Comparison of ENCODE assay signal across 8 cellular contexts in genomic region chrX:118644378-118644777, GRCh38.
DNase-seq lines count a peak whose midpoint lies in the region; ATAC-seq and TF ChIP-seq lines count a peak whose summit lies in the region.

No MANE protein-coding gene starts in this region.

- H4K91ac ChIP-seq in H9 (ENCODE audit: insufficient read length, low read depth, low read length), result no peak overlapping the region

- no peaks in the 10 kb centered on the region for H3K27me3 Mint-ChIP-seq in H9 (ENCODE audit: low read depth)
- no peaks in the 10 kb centered on the region for H3K27me3 Mint-ChIP-seq in naive thymus-derived CD8-positive, alpha-beta T cell

- intact Hi-C loops in tibial artery (cut with DNase I; ENCODE audit: low total_unique reads), result no loop called here

- no peak overlapping the region for H3T11ph ChIP-seq in H9 (ENCODE audit: low read length)

- no peak overlapping the region for H4K8ac ChIP-seq in H9 (replicated peaks; ENCODE audit: insufficient read length, low read depth, low read length)

- TF ChIP-seq CTCF in H9 (conservative IDR thresholded peaks at IDR 0.05), result peak; percentile 43; the same call in 2 of the 3 replicates
- TF ChIP-seq CTCF in foreskin fibroblast (IDR thresholded peaks at IDR 0.05; ENCODE audit: low read depth, low read length), result no peak
- peak; percentile 25 to 38 for TF ChIP-seq CTCF in tibial artery (IDR thresholded peaks at IDR 0.05)

- H3K14ac ChIP-seq in H9 (ENCODE audit: insufficient read depth, low read length), result no peak overlapping the region

- H3K27me3 ChIP-seq in H9 (ENCODE audit: insufficient read depth, low read length), result no peaks in the 10 kb centered on the region
- H3K27me3 ChIP-seq in tibial artery, result no peaks in the 10 kb centered on the region

- no peaks in the 10 kb centered on the region for H3K4me1 Mint-ChIP-seq in H9
- peaks cover 0 to 2% (median 0%) of the 10 kb centered on the region in 4 donors for H3K4me1 Mint-ChIP-seq in naive thymus-derived CD8-positive, alpha-beta T cell

- H3K23me2 ChIP-seq in H9 (ENCODE audit: insufficient read length, low read depth, low read length, poor library complexity, severe bottlenecking), result no peaks in the 10 kb centered on the region

- no peak overlapping the region for H2AK5ac ChIP-seq in H9 (ENCODE audit: insufficient read length, low read length)

- no peaks in the 10 kb centered on the region for H3K36me3 Mint-ChIP-seq in H9 (ENCODE audit: insufficient read depth in 1 of 3, low read depth in 3 of 3)
- H3K36me3 Mint-ChIP-seq in naive thymus-derived CD8-positive, alpha-beta T cell, result peaks cover 0 to 63% (median 5%) of the 10 kb centered on the region in 3 donors

- no peak overlapping the region for H3K18ac ChIP-seq in H9 (ENCODE audit: insufficient read length, low read depth, low read length)

- H2AFZ ChIP-seq in H9 (ENCODE audit: low read length), result no peak overlapping the region

- no peak overlapping the region for H4K5ac ChIP-seq in H9 (ENCODE audit: insufficient read length, low read depth, low read length)

- no peak overlapping the region for H2BK120ac ChIP-seq in H9 (ENCODE audit: low read depth, low read length, poor library complexity, severe bottlenecking)

- no peaks in the 10 kb centered on the region for H3K79me2 ChIP-seq in H9 (ENCODE audit: insufficient read depth, low read length)

- peaks cover 0 to 47% of the 10 kb centered on the region in 2 experiments; a peak in 2 of 5 replicates for H3K9me3 Mint-ChIP-seq in H9
- H3K9me3 Mint-ChIP-seq in naive thymus-derived CD8-positive, alpha-beta T cell, result no peaks in the 10 kb centered on the region

- DNase-seq in ACHN (peak; percentile 29), H9 (no peak), RKO (ENCODE audit: low spot score) (peak; percentile 79), foreskin fibroblast (peak; percentile 26 to 57), tibial artery (no peak), activated T-cell treated with anti-CD3 and anti-CD28 coated beads for 4 hours (no peak), NCI-H446 (lab: John Stamatoyannopoulos, UW) (no peak)
- DNase-seq in naive thymus-derived CD8-positive, alpha-beta T cell, result no peak

- POLR2A ChIA-PET in naive thymus-derived CD8-positive, alpha-beta T cell (lab: Charles Lee), result no interaction called here

- in situ Hi-C loops in ACHN (cut with HindIII; ENCODE audit: low pct_ligation_motif_present, low pct_unique_long_range_greater_than_20kb, low sequenced_read_pairs), result loop anchor here (25.0 kb wide), 1 partner anchor 168 kb away; the partner anchor contains the start of gene ZCCHC12

- H3K79me1 ChIP-seq in H9 (ENCODE audit: insufficient read depth, low read depth, low read length, poor library complexity, severe bottlenecking), result no peaks in the 10 kb centered on the region

- H3K56ac ChIP-seq in H9 (ENCODE audit: insufficient read length, low read depth, low read length), result no peak overlapping the region

- H3K4me2 ChIP-seq in H9 (ENCODE audit: insufficient read depth, insufficient read length, low read length), result no peak overlapping the region

- no peak overlapping the region for H3K4me3 Mint-ChIP-seq in H9
- H3K4me3 Mint-ChIP-seq in naive thymus-derived CD8-positive, alpha-beta T cell, result no peak overlapping the region

- no peak for ATAC-seq in naive thymus-derived CD8-positive, alpha-beta T cell

- H3K36me3 ChIP-seq in tibial artery, result peaks cover 0 to 22% (median 0%) of the 10 kb centered on the region in 3 donors

- H3K27ac Mint-ChIP-seq in H9, result no peak overlapping the region
- peak overlapping the region in 1 of 10 donors; percentile 21 for H3K27ac Mint-ChIP-seq in naive thymus-derived CD8-positive, alpha-beta T cell

- no peak overlapping the region for H2BK12ac ChIP-seq in H9 (ENCODE audit: insufficient read length, low read depth, low read length)

- no peak overlapping the region for H2BK15ac ChIP-seq in H9 (ENCODE audit: low read depth, low read length)

- no peak overlapping the region for H3K9ac ChIP-seq in H9 (ENCODE audit: extremely low read depth, insufficient read length, low read length)

- no peak overlapping the region for H3K4ac ChIP-seq in H9 (ENCODE audit: low read depth, low read length)

- no peak overlapping the region for H3K27ac ChIP-seq in H9 (ENCODE audit: insufficient read length, low read depth, low read length)
- H3K27ac ChIP-seq in tibial artery, result no peak overlapping the region

- no peaks in the 10 kb centered on the region for H3K4me1 ChIP-seq in H9 (ENCODE audit: insufficient read depth, low read length)
- no peaks in the 10 kb centered on the region for H3K4me1 ChIP-seq in tibial artery

- WGBS in H9 (ENCODE audit: extremely low coverage, insufficient read length, low lambda C conversion rate), result no CpG with 5 or more reads among the region's 1 CpG

- H3K9me3 ChIP-seq in H9 (ENCODE audit: control insufficient read depth, low read depth, low read length) (no peaks in the 10 kb centered on the region), tibial artery (no peaks in the 10 kb centered on the region)

- no peak overlapping the region for H2BK20ac ChIP-seq in H9 (ENCODE audit: low read depth, low read length, poor library complexity, severe bottlenecking)

- no peaks in the 10 kb centered on the region for H4K20me1 ChIP-seq in H9 (ENCODE audit: control insufficient read depth, insufficient read depth, insufficient read length)

- H3K23ac ChIP-seq in H9 (ENCODE audit: insufficient read length, low read depth, low read length), result no peak overlapping the region

- H3K4me3 ChIP-seq in foreskin fibroblast (ENCODE audit: low read depth in 1 of 2, low read length in 2 of 2), result no peak overlapping the region
- no peak overlapping the region for H3K4me3 ChIP-seq in tibial artery

- no peak overlapping the region for H2BK5ac ChIP-seq in H9 (ENCODE audit: insufficient read length, low read length)

Comparison
In these comparisons a context has a peak if more than half of its experiments do, and no peak if none do; other contexts are left out.
1. DNase-seq: peak in ACHN (single experiment), RKO (single experiment) and foreskin fibroblast (2 of 2); none in H9 (single experiment), tibial artery (0 of 2), activated T-cell treated with anti-CD3 and anti-CD28 coated beads for 4 hours (single experiment), NCI-H446 (0 of 2) and naive thymus-derived CD8-positive, alpha-beta T cell (0 of 10).